Comparison of ENCODE assay signal across 19 cellular contexts in genomic region chr2:205129531-205129930, GRCh38.
DNase-seq lines count a peak whose midpoint lies in the region; ATAC-seq and TF ChIP-seq lines count a peak whose summit lies in the region.
"Had no signal": no experiment of that assay in that cellular context is flagged by ENCODE, and none has a peak within 500 bp of the region (broad histone marks: within the 10 kb centered on the region; RNA-seq: fewer than 3 reads in every experiment).

No MANE protein-coding gene starts in this region.

- H3K36me3 ChIP-seq in Panc1 (ENCODE audit: control insufficient read depth, insufficient read depth, low read length) = no peaks in the 10 kb centered on the region
- H3K36me3 ChIP-seq in spleen = no peaks in the 10 kb centered on the region
- H3K36me3 ChIP-seq: adrenal gland, pancreas had no signal

- no peak for DNase-seq in activated naive CD8-positive, alpha-beta T cell treated with anti-CD3 and anti-CD28 coated beads, Interleukin-2, amount 50 U/mL, for 24 hours
- DNase-seq in Panc1 (ENCODE audit: low read depth, low spot score) = no peak
- DNase-seq in chondrocyte (ENCODE audit: low spot score) = no peak
- no peak for DNase-seq in spleen
- no peak for DNase-seq in kidney glomerular epithelial cell (lab: John Stamatoyannopoulos, UW)
- DNase-seq in AG20443 (ENCODE audit: low spot score) = no peak
- DNase-seq in nucleus accumbens (lab: John Stamatoyannopoulos, UW) = no peak
- DNase-seq: Caco-2; EL; GM23248; left ventricle myocardium inferior; NCI-H1417; NCI-H748 treated with DMSO at 0.1 percent for 48 hours; pancreas; PC-9; stimulated activated CD4-positive, alpha-beta T cell treated with anti-CD3 and anti-CD28 coated beads, Interleukin-2, amount 100 ng/mL, for 48 hours; T-helper 9 cell had no signal

- H3K27me3 Mint-ChIP-seq in activated naive CD8-positive, alpha-beta T cell = no peaks in the 10 kb centered on the region
- no peaks in the 10 kb centered on the region for H3K27me3 Mint-ChIP-seq in activated naive CD8-positive, alpha-beta T cell treated with anti-CD3 and anti-CD28 coated beads, Interleukin-2, amount 50 U/mL, for 24 hours
- no peaks in the 10 kb centered on the region for H3K27me3 Mint-ChIP-seq in chondrocyte (ENCODE audit: low read depth)

- H3K4me3 ChIP-seq in Panc1 (ENCODE audit: low read depth in 2 of 2, low read length in 2 of 2) = no peak overlapping the region
- H3K4me3 ChIP-seq in spleen = no peak overlapping the region
- H3K4me3 ChIP-seq: adrenal gland, GM23248, left ventricle myocardium inferior, pancreas, PC-9 had no signal

- peaks cover 22% of the 10 kb centered on the region for H3K4me1 Mint-ChIP-seq in activated naive CD8-positive, alpha-beta T cell (ENCODE audit: low read depth)
- H3K4me1 Mint-ChIP-seq in activated naive CD8-positive, alpha-beta T cell treated with anti-CD3 and anti-CD28 coated beads, Interleukin-2, amount 50 U/mL, for 24 hours = peaks cover 14% of the 10 kb centered on the region
- peaks cover 32% of the 10 kb centered on the region for H3K4me1 Mint-ChIP-seq in chondrocyte (ENCODE audit: low read depth)

- WGBS in spleen, 5 donors = 35 to 47% (median 37%) methylated on average over 5 of the region's 5 CpGs

- H3K27me3 ChIP-seq in Panc1 (ENCODE audit: control insufficient read depth, insufficient read depth, low read length) (no peaks in the 10 kb centered on the region), spleen (replicated peaks in 1 of 7) (no peaks in the 10 kb centered on the region)
- H3K27me3 ChIP-seq: adrenal gland, pancreas had no signal

- intact Hi-C loops in Panc1 (cut with micrococcal nuclease; ENCODE audit: unreplicated experiment) (no loop called here), spleen (cut with DNase I; ENCODE audit: low total_unique reads) (no loop called here)

- in situ Hi-C loops in Panc1 (cut with HindIII; ENCODE audit: low pct_unique_long_range_greater_than_20kb, low sequenced_read_pairs) = no loop called here

- H3K36me3 Mint-ChIP-seq in activated naive CD8-positive, alpha-beta T cell = peaks cover 3% of the 10 kb centered on the region
- H3K36me3 Mint-ChIP-seq in activated naive CD8-positive, alpha-beta T cell treated with anti-CD3 and anti-CD28 coated beads, Interleukin-2, amount 50 U/mL, for 24 hours (ENCODE audit: low read depth) = no peaks in the 10 kb centered on the region
- peaks cover 5% of the 10 kb centered on the region for H3K36me3 Mint-ChIP-seq in chondrocyte (ENCODE audit: low read depth)

- H3K27ac Mint-ChIP-seq in activated naive CD8-positive, alpha-beta T cell = peak overlapping the region; percentile 58
- H3K27ac Mint-ChIP-seq in activated naive CD8-positive, alpha-beta T cell treated with anti-CD3 and anti-CD28 coated beads, Interleukin-2, amount 50 U/mL, for 24 hours = no peak overlapping the region
- peak overlapping the region; percentile 69 for H3K27ac Mint-ChIP-seq in chondrocyte (ENCODE audit: unreplicated experiment)

- H3K4me1 ChIP-seq in Panc1 (ENCODE audit: control insufficient read depth, insufficient read depth, low read length) = no peaks in the 10 kb centered on the region
- H3K4me1 ChIP-seq in spleen = peaks cover 0 to 14% (median 0%) of the 10 kb centered on the region in 6 donors
- H3K4me1 ChIP-seq: Caco-2, left ventricle myocardium inferior, pancreas had no signal

- TF ChIP-seq CTCF in Panc1 (IDR thresholded peaks at IDR 0.05) (no peak), chondrocyte (IDR thresholded peaks at IDR 0.05) (no peak), spleen (IDR thresholded peaks at IDR 0.05 in 8 of 11, conservative IDR thresholded peaks at IDR 0.05 in 3 of 11) (no peak)

- H3K27ac ChIP-seq in Panc1 (ENCODE audit: low read length) (0 out of 2 replicates have a peak overlapping the region, but pooled peaks have one; percentile 14), spleen (peak overlapping the region in 7 of 8 donors; percentile 33 to 62 (median 49))
- H3K27ac ChIP-seq: GM23248, left ventricle myocardium inferior, pancreas, PC-9 had no signal

- TF ChIP-seq POLR2A in spleen (IDR thresholded peaks at IDR 0.05) = no peak

- peaks cover under 1% of the 10 kb centered on the region for H3K9me3 Mint-ChIP-seq in activated naive CD8-positive, alpha-beta T cell (ENCODE audit: low read depth)
- H3K9me3 Mint-ChIP-seq in activated naive CD8-positive, alpha-beta T cell treated with anti-CD3 and anti-CD28 coated beads, Interleukin-2, amount 50 U/mL, for 24 hours = no peaks in the 10 kb centered on the region
- H3K9me3 Mint-ChIP-seq in chondrocyte (ENCODE audit: low read depth) = no peaks in the 10 kb centered on the region

- no TSS peak for BruUV-seq in Panc1 (replicated peaks; lab: Mats Ljungman, UMichigan)

- no peak for ATAC-seq in activated naive CD8-positive, alpha-beta T cell treated with anti-CD3 and anti-CD28 coated beads, Interleukin-2, amount 50 U/mL, for 24 hours
- no peak for ATAC-seq in Panc1
- ATAC-seq: pancreas had no signal

- CTCF ChIA-PET in Panc1 (lab: Charles Lee) = no interaction called here

- no peaks in the 10 kb centered on the region for H3K9me3 ChIP-seq in Panc1 (ENCODE audit: control insufficient read depth, insufficient read depth, low read depth, low read length)
- H3K9me3 ChIP-seq in spleen = no peaks in the 10 kb centered on the region
- H3K9me3 ChIP-seq: adrenal gland, Caco-2, left ventricle myocardium inferior, pancreas had no signal

- H3K4me3 Mint-ChIP-seq in activated naive CD8-positive, alpha-beta T cell = peak overlapping the region; percentile 31
- no peak overlapping the region for H3K4me3 Mint-ChIP-seq in activated naive CD8-positive, alpha-beta T cell treated with anti-CD3 and anti-CD28 coated beads, Interleukin-2, amount 50 U/mL, for 24 hours
- no peak overlapping the region for H3K4me3 Mint-ChIP-seq in chondrocyte (ENCODE audit: unreplicated experiment)

- POLR2A ChIA-PET in Panc1 (lab: Charles Lee) = no interaction called here
